Comparison of ENCODE assay signal across 9 cellular contexts in genomic region chr11:68905421-68906360, GRCh38. TPM values are rescaled to one million over a fixed set of nuclear protein-coding genes. Genes with fewer than 3 reads are reported as not detected.
A peak's percentile ranks its signal among the peaks of the same experiment; 100 is the strongest.
DNase-seq lines count a peak whose midpoint lies in the region; ATAC-seq and TF ChIP-seq lines count a peak whose summit lies in the region.
"Had no signal": no experiment of that assay in that cellular context is flagged by ENCODE, and none has a peak within 500 bp of the region (broad histone marks: within the 10 kb centered on the region; RNA-seq: fewer than 3 reads in every experiment).

No MANE protein-coding gene starts in this region.

- no peaks in the 10 kb centered on the region for H3K9me3 Mint-ChIP-seq in CD4-positive, CD25-positive, alpha-beta regulatory T cell
- H3K9me3 Mint-ChIP-seq in MCF 10A (ENCODE audit: unreplicated experiment) (no peaks in the 10 kb centered on the region), nephron (no peaks in the 10 kb centered on the region)

- no peaks in the 10 kb centered on the region for H3K9me3 ChIP-seq in CD4-positive, CD25-positive, alpha-beta regulatory T cell (ENCODE audit: control insufficient read depth in 2 of 2, low read length in 2 of 2)
- H3K9me3 ChIP-seq: thyroid gland had no signal

- peaks cover 30% of the 10 kb centered on the region for H3K36me3 ChIP-seq in CD4-positive, CD25-positive, alpha-beta regulatory T cell (ENCODE audit: control insufficient read depth, insufficient read depth, low read length)

- peak overlapping the region; percentile 29 for H3K4me3 ChIP-seq in CD4-positive, CD25-positive, alpha-beta regulatory T cell (ENCODE audit: low read depth, low read length)
- peak overlapping the region; percentile 99 for H3K4me3 ChIP-seq in Jurkat, Clone E6-1 (ENCODE audit: low read length)

- ATAC-seq in CD4-positive, CD25-positive, alpha-beta regulatory T cell (ENCODE audit: low read depth in 2 of 2): no peak
- no peak for ATAC-seq in sciatic nerve

- peak overlapping the region; percentile 95 to 99 (median 96) for H3K4me3 Mint-ChIP-seq in CD4-positive, CD25-positive, alpha-beta regulatory T cell
- H3K4me3 Mint-ChIP-seq in MCF 10A (ENCODE audit: unreplicated experiment) (peak overlapping the region; percentile 96), nephron (peak overlapping the region; percentile 98 to 100 (median 99))

- POLR2A ChIA-PET in MCF 10A (lab: Yijun Ruan, JAX): interaction anchor here (0.7 to 2.6 kb wide), 5 partner anchors 16 to 767 kb away, joined by 3 to 9 read pairs (median 3); partner anchors contain the start of gene TPCN2

- no peak for DNase-seq in CD4-positive, CD25-positive, alpha-beta regulatory T cell
- no peak for DNase-seq in Jurkat, Clone E6-1 (ENCODE audit: low read depth, low spot score)
- DNase-seq in MCF 10A (ENCODE audit: unreplicated experiment): peak; percentile 11
- no peak for DNase-seq in NCI-H774 (lab: John Stamatoyannopoulos, UW)
- DNase-seq in SKM-1 (lab: John Stamatoyannopoulos, UW; ENCODE audit: unreplicated experiment): no peak
- DNase-seq in sciatic nerve (ENCODE audit: low spot score): no peak
- no peak for DNase-seq in RKO (ENCODE audit: low spot score)
- DNase-seq: thyroid gland had no signal

- H3K27me3 Mint-ChIP-seq in CD4-positive, CD25-positive, alpha-beta regulatory T cell: no peaks in the 10 kb centered on the region
- H3K27me3 Mint-ChIP-seq in MCF 10A (ENCODE audit: insufficient read depth, unreplicated experiment) (no peaks in the 10 kb centered on the region), nephron (ENCODE audit: low read depth) (no peaks in the 10 kb centered on the region)

- H3K36me3 Mint-ChIP-seq in CD4-positive, CD25-positive, alpha-beta regulatory T cell: peaks cover 24% of the 10 kb centered on the region
- peaks cover 44% of the 10 kb centered on the region for H3K36me3 Mint-ChIP-seq in MCF 10A (ENCODE audit: insufficient read depth, unreplicated experiment)
- peaks cover 35% of the 10 kb centered on the region for H3K36me3 Mint-ChIP-seq in nephron (ENCODE audit: low read depth)

- peaks cover 19 to 43% (median 35%) of the 10 kb centered on the region in 4 donors for H3K4me1 Mint-ChIP-seq in CD4-positive, CD25-positive, alpha-beta regulatory T cell
- H3K4me1 Mint-ChIP-seq in MCF 10A (ENCODE audit: insufficient read depth, unreplicated experiment) (peaks cover 31% of the 10 kb centered on the region), nephron (peaks cover 25% of the 10 kb centered on the region)

- H3K27ac ChIP-seq in CD4-positive, CD25-positive, alpha-beta regulatory T cell (ENCODE audit: insufficient read depth, low read length, poor library complexity, severe bottlenecking): no peak overlapping the region
- H3K27ac ChIP-seq: thyroid gland had no signal

- peaks cover 27% of the 10 kb centered on the region for H3K4me1 ChIP-seq in CD4-positive, CD25-positive, alpha-beta regulatory T cell (ENCODE audit: control insufficient read depth, insufficient read depth, low read length, poor library complexity, severe bottlenecking)

- TF ChIP-seq CTCF in MCF 10A (IDR thresholded peaks at IDR 0.05; ENCODE audit: unreplicated experiment) (no peak), nephron (IDR thresholded peaks at IDR 0.05; ENCODE audit: unreplicated experiment in 3 of 3) (no peak)

- BruUV-seq in MCF 10A (replicated peaks; lab: Mats Ljungman, UMichigan): no TSS peak

- intact Hi-C loops in MCF 10A (cut with micrococcal nuclease) (no loop called here), sciatic nerve (cut with DNase I) (loop anchor here (10.0 kb wide), 2 partner anchors 149 to 179 kb away; no protein-coding TSS in a partner anchor)

- H3K27ac Mint-ChIP-seq in CD4-positive, CD25-positive, alpha-beta regulatory T cell: peak overlapping the region; percentile 49 to 77 (median 60)
- H3K27ac Mint-ChIP-seq in MCF 10A (ENCODE audit: low read depth, unreplicated experiment) (no peak overlapping the region), nephron (no peak overlapping the region)

- CTCF ChIA-PET in MCF 10A (lab: Yijun Ruan, JAX): no interaction called here

- H3K27me3 ChIP-seq in CD4-positive, CD25-positive, alpha-beta regulatory T cell (ENCODE audit: control insufficient read depth, insufficient read depth, low read length): no peaks in the 10 kb centered on the region
- H3K27me3 ChIP-seq: thyroid gland had no signal

RNA-seq across cellular contexts. Expression of gene IGHMBP2, which starts 2.0 kb away (rescaled TPM):
- total RNA-seq in CD4-positive, CD25-positive, alpha-beta regulatory T cell: 47.5 TPM
- 1 to 10 TPM; 5.4 to 8.2 (median 7.2) TPM for polyA plus RNA-seq in CD4-positive, CD25-positive, alpha-beta regulatory T cell
- 23.1 TPM for polyA plus RNA-seq in Jurkat, Clone E6-1 (2012; ENCODE audit: insufficient read depth, insufficient read length)
- total RNA-seq in MCF 10A (2022) (19.8 and 29.4 TPM in 2 replicates), sciatic nerve (27.0 TPM)

RNA-seq across cellular contexts. Expression of gene MRPL21, which starts 2.1 kb away (rescaled TPM):
- total RNA-seq in CD4-positive, CD25-positive, alpha-beta regulatory T cell: 40.7 TPM
- 100 to 1,000 TPM; 114 to 137 (median 132) TPM for polyA plus RNA-seq in CD4-positive, CD25-positive, alpha-beta regulatory T cell
- 165 TPM for polyA plus RNA-seq in Jurkat, Clone E6-1 (2012; ENCODE audit: insufficient read depth, insufficient read length)
- total RNA-seq in MCF 10A (2022): 80.2 and 96.5 TPM in 2 replicates
- total RNA-seq in sciatic nerve: 30.7 TPM

Comparison
In these comparisons a context has a peak if more than half of its experiments do, and no peak if none do; other contexts are left out.
1. H3K27ac Mint-ChIP-seq: peak in CD4-positive, CD25-positive, alpha-beta regulatory T cell (3 of 3); none in MCF 10A (single experiment) and nephron (0 of 3).
2. Peak in every context shown above with its lines, with median percentiles within 50 percentile points of each other: H3K4me3 Mint-ChIP-seq.